In the genomic region with DNA sequence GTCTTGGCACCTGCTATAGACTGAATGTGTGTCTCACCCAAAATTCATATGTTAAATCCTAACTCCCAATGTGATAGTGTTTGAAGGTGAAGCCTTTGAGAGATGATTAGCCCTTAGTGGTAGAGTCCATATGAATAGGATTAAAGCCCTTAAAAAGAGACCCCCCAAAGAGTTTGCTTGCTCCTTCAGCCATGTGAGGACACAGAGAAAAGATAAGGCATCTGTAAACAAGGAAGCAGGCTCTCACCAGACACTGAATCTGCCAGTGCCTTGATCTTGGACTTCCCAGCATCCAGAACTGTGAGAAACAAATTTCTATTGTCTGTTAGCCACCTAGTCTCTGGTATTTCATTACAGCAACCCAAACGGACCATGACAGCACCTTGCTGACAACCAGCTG, we compare ENCODE assay signal across 17 cellular contexts. TPM values are rescaled to one million over a fixed set of nuclear protein-coding genes. Genes with fewer than 3 reads are reported as not detected.
DNase-seq lines count a peak whose midpoint lies in the region; ATAC-seq, FAIRE-seq and TF ChIP-seq lines count a peak whose summit lies in the region.
"Had no signal": no experiment of that assay in that cellular context is flagged by ENCODE, and none has a peak within 500 bp of the region (broad histone marks: within the 10 kb centered on the region; RNA-seq: fewer than 3 reads in every experiment).

No MANE protein-coding gene starts in this region.

- H3K4me1 ChIP-seq in HCT116 (ENCODE audit: control insufficient read depth in 1 of 2, insufficient read depth in 2 of 2, low read length in 2 of 2) (peaks cover 2 to 26% of the 10 kb centered on the region in 2 experiments; a peak in 3 of 4 replicates), NT2/D1 (ENCODE audit: insufficient read depth, insufficient read length) (no peaks in the 10 kb centered on the region), psoas muscle (peaks cover 66% of the 10 kb centered on the region)

- CTCF ChIA-PET in HCT116 (lab: Charles Lee) = no interaction called here

- no peak overlapping the region for H2AFZ ChIP-seq in HCT116 (ENCODE audit: low read depth, low read length, poor library complexity, severe bottlenecking)

- no peak for FAIRE-seq in frontal cortex (lab: Jason Lieb, UNC)

- no peak for TF ChIP-seq RAD21 in HCT116 (IDR thresholded peaks at IDR 0.05; ENCODE audit: low read depth)

- peaks cover 85% of the 10 kb centered on the region for H3K79me2 ChIP-seq in HCT116 (ENCODE audit: insufficient read depth, low read length)

- H3K27ac ChIP-seq in HCT116 (ENCODE audit: low read depth, low read length) = no peak overlapping the region
- H3K27ac ChIP-seq in psoas muscle = peak overlapping the region; percentile 71
- H3K27ac ChIP-seq: BLaER1, lower lobe of right lung had no signal

- 0 out of 2 replicates have a peak overlapping the region, but pooled peaks have one; percentile 3 for H3K9ac ChIP-seq in HCT116 (ENCODE audit: low read length)
- H3K9ac ChIP-seq in NT2/D1 (ENCODE audit: insufficient read length, low read depth) = no peak overlapping the region
- H3K9ac ChIP-seq: BLaER1 had no signal

- no peaks in the 10 kb centered on the region for H3K9me3 Mint-ChIP-seq in dendritic cell treated with granulocyte-macrophage colony-stimulating factor and Interleukin-4, amounts not matched to agents 40 ng/mL and 50 ng/mL, for 4 days
- H3K9me3 Mint-ChIP-seq: nephron, type B pancreatic cell had no signal

- H3K27ac Mint-ChIP-seq in dendritic cell treated with granulocyte-macrophage colony-stimulating factor and Interleukin-4, amounts not matched to agents 40 ng/mL and 50 ng/mL, for 4 days = peak overlapping the region; percentile 42
- H3K27ac Mint-ChIP-seq: nephron had no signal

- intact Hi-C loops in HCT116 (cut with micrococcal nuclease) (no loop called here), psoas muscle (cut with DNase I) (loop anchor here in 1 of 2 donors (5.0 kb wide), 1 partner anchor 41 kb away; no protein-coding TSS in a partner anchor)
- intact Hi-C loops in dendritic cell treated with granulocyte-macrophage colony-stimulating factor and Interleukin-4, amounts not matched to agents 40 ng/mL and 50 ng/mL, for 4 days (cut with micrococcal nuclease) = no loop called here

- no peak overlapping the region for H3K4me3 ChIP-seq in HCT116 (replicated peaks in 1 of 2; ENCODE audit: low read depth in 1 of 2, low read length in 2 of 2)
- no peak overlapping the region for H3K4me3 ChIP-seq in NT2/D1 (ENCODE audit: insufficient read length, low read depth)
- no peak overlapping the region for H3K4me3 ChIP-seq in psoas muscle
- H3K4me3 ChIP-seq: BLaER1, lower lobe of right lung had no signal

- H3K4me1 Mint-ChIP-seq in dendritic cell treated with granulocyte-macrophage colony-stimulating factor and Interleukin-4, amounts not matched to agents 40 ng/mL and 50 ng/mL, for 4 days (ENCODE audit: low read depth) = peaks cover 59% of the 10 kb centered on the region
- H3K4me1 Mint-ChIP-seq: nephron had no signal

- ATAC-seq in HCT116 (no peak), psoas muscle (no peak), GM21360 (IDR thresholded peaks at IDR 0.05; ENCODE audit: unreplicated experiment) (no peak)

- no peak overlapping the region for H3K4me3 Mint-ChIP-seq in dendritic cell treated with granulocyte-macrophage colony-stimulating factor and Interleukin-4, amounts not matched to agents 40 ng/mL and 50 ng/mL, for 4 days
- H3K4me3 Mint-ChIP-seq: nephron, type B pancreatic cell had no signal

- peaks cover 7% of the 10 kb centered on the region; the same call in 1 of the 2 replicates for H4K20me1 ChIP-seq in HCT116 (ENCODE audit: insufficient read depth)

- H3K9me2 ChIP-seq in HCT116 (ENCODE audit: insufficient read depth) = no peaks in the 10 kb centered on the region

- TF ChIP-seq CTCF in HCT116 (IDR thresholded peaks at IDR 0.05 in 2 of 3, conservative IDR thresholded peaks at IDR 0.05 in 1 of 3; ENCODE audit: borderline replicate concordance in 1 of 3, insufficient read depth in 1 of 3, low read depth in 2 of 3, low read length in 2 of 3) = no peak
- TF ChIP-seq CTCF in psoas muscle (IDR thresholded peaks at IDR 0.05) = no peak

- RAD21 ChIA-PET in HCT116 (lab: Charles Lee; ENCODE audit: low non-redundant PET in 1 of 2, low total read pairs in 2 of 2, uncharacterized antibody in 2 of 2, unreplicated experiment in 2 of 2) = no interaction called here

- H3K27me3 Mint-ChIP-seq in dendritic cell treated with granulocyte-macrophage colony-stimulating factor and Interleukin-4, amounts not matched to agents 40 ng/mL and 50 ng/mL, for 4 days = no peaks in the 10 kb centered on the region
- H3K27me3 Mint-ChIP-seq: type B pancreatic cell had no signal

- no peak for TF ChIP-seq POLR2A in HCT116 (IDR thresholded peaks at IDR 0.05; ENCODE audit: borderline replicate concordance, extremely low read depth, insufficient read depth, insufficient read length)

- 43 to 73% (median 44%) methylated on average over 1 of the region's 1 CpG for WGBS in psoas muscle, 3 donors

- H3K36me3 Mint-ChIP-seq in dendritic cell treated with granulocyte-macrophage colony-stimulating factor and Interleukin-4, amounts not matched to agents 40 ng/mL and 50 ng/mL, for 4 days (ENCODE audit: low read depth) = peaks cover 21% of the 10 kb centered on the region

- POLR2A ChIA-PET in HCT116 (lab: Charles Lee) = no interaction called here

- H3K4me2 ChIP-seq in HCT116 (ENCODE audit: low read length) = peak overlapping the region; percentile 43; the same call in 1 of the 2 replicates
- H3K4me2 ChIP-seq: BLaER1 had no signal

- H3K36me3 ChIP-seq in HCT116 (ENCODE audit: control insufficient read depth in 1 of 2, insufficient read depth in 2 of 2, low read length in 2 of 2) = peaks cover 3% of the 10 kb centered on the region in 2 experiments; a peak in 3 of 4 replicates
- H3K36me3 ChIP-seq in NT2/D1 (ENCODE audit: insufficient read depth, insufficient read length, low read length) = peaks cover 26% of the 10 kb centered on the region
- H3K36me3 ChIP-seq in psoas muscle (ENCODE audit: insufficient read depth in 1 of 2, low read depth in 1 of 2) = peaks cover 0 to 34% of the 10 kb centered on the region in 2 donors

- H3K27me3 ChIP-seq in HCT116 (ENCODE audit: insufficient read depth, low read length) (no peaks in the 10 kb centered on the region), NT2/D1 (ENCODE audit: insufficient read depth, insufficient read length) (no peaks in the 10 kb centered on the region), psoas muscle (ENCODE audit: insufficient read depth in 3 of 3, low read length in 2 of 3) (no peaks in the 10 kb centered on the region)
- H3K27me3 ChIP-seq: BLaER1 had no signal

- BruUV-seq in HCT116 (replicated peaks; lab: Mats Ljungman, UMichigan) = no TSS peak

- DNase-seq in HCT116 (ENCODE audit: low read depth, low spot score) (no peak), NT2/D1 (ENCODE audit: low read depth, low spot score) (peak; percentile 32), psoas muscle (no peak), amniotic stem cell (lab: John Stamatoyannopoulos, UW) (no peak), frontal cortex (ENCODE audit: low spot score in 2 of 2) (no peak), cerebellar cortex (ENCODE audit: low spot score) (no peak)
- DNase-seq: DMS79; effector CD4-positive, alpha-beta T cell; lower lobe of right lung; NCI-H187 treated with DMSO at 0.1 percent for 48 hours; NCI-H510A; right cardiac atrium had no signal

- no peaks in the 10 kb centered on the region for H3K9me3 ChIP-seq in HCT116 (ENCODE audit: control insufficient read depth in 1 of 2, insufficient read depth in 1 of 2, low read depth in 1 of 2, low read length in 2 of 2)
- no peaks in the 10 kb centered on the region for H3K9me3 ChIP-seq in NT2/D1 (ENCODE audit: insufficient read depth, low read length)
- H3K9me3 ChIP-seq in psoas muscle = no peaks in the 10 kb centered on the region
- H3K9me3 ChIP-seq: BLaER1, lower lobe of right lung had no signal

TF ChIP-seq in HCT116, 20 proteins besides CTCF, POLR2A, EP300 and RAD21:
- no peak for TF ChIP-seq EZH2 (IDR thresholded peaks at IDR 0.05)
- TF ChIP-seq, protein P1, sequence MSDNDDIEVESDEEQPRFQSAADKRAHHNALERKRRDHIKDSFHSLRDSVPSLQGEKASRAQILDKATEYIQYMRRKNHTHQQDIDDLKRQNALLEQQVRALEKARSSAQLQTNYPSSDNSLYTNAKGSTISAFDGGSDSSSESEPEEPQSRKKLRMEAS (IDR thresholded peaks at IDR 0.05) = no peak
- no peak for TF ChIP-seq POLR2AphosphoS5 (IDR thresholded peaks at IDR 0.05; ENCODE audit: low read depth, low read length)
- TF ChIP-seq, protein P2, sequence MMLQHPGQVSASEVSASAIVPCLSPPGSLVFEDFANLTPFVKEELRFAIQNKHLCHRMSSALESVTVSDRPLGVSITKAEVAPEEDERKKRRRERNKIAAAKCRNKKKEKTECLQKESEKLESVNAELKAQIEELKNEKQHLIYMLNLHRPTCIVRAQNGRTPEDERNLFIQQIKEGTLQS (IDR thresholded peaks at IDR 0.05) = no peak
TF ChIP-seq in HCT116: peak in this region for 0.

RNA-seq across cellular contexts. Expression of a gene that starts 16.6 kb away (rescaled TPM):
- total RNA-seq in HCT116 (2021; ENCODE audit: unreplicated experiment) = 73.4 TPM
- polyA plus RNA-seq in HCT116 (2012) = 15.6 and 23.3 TPM in 2 replicates
- total RNA-seq in psoas muscle = 100 to 1,000 TPM; 180 to 263 (median 233) TPM
- polyA plus RNA-seq in psoas muscle = 100 to 1,000 TPM in 1 of 3 donors, 10 to 100 TPM in 2; 39.5 to 125 (median 49.8) TPM
- 46.5 TPM for total RNA-seq in frontal cortex
